Comparison of ENCODE assay signal across 8 cellular contexts in genomic region chr2:241882090-241882625, GRCh38. TPM values are rescaled to one million over a fixed set of nuclear protein-coding genes. Genes with fewer than 3 reads are reported as not detected.
DNase-seq lines count a peak whose midpoint lies in the region; ATAC-seq lines count a peak whose summit lies in the region.

No MANE protein-coding gene starts in this region.

- H3K27me3 ChIP-seq in NT2/D1 (ENCODE audit: insufficient read depth, insufficient read length) (no peaks in the 10 kb centered on the region), iPS-18a (ENCODE audit: control insufficient read depth, insufficient read depth, low read length) (no peaks in the 10 kb centered on the region)

- H3K9me3 Mint-ChIP-seq in activated naive CD4-positive, alpha-beta T cell treated with anti-CD3 and anti-CD28 coated beads for 36 hours = no peaks in the 10 kb centered on the region

- DNase-seq in NCI-H82 (lab: John Stamatoyannopoulos, UW) = peak; percentile 82
- DNase-seq in NCI-H82 treated with DMSO at 0.1 percent for 48 hours (lab: John Stamatoyannopoulos, UW; ENCODE audit: unreplicated experiment) = no peak
- no peak for DNase-seq in NT2/D1 (ENCODE audit: low read depth, low spot score)
- peak; percentile 65 for DNase-seq in activated naive CD4-positive, alpha-beta T cell treated with anti-CD3 and anti-CD28 coated beads for 36 hours
- peak; percentile 72 for DNase-seq in stimulated activated CD4-positive, alpha-beta T cell treated with anti-CD3 and anti-CD28 coated beads, Interleukin-1b, Interleukin-23, amount 100 ng/mL, for 48 hours
- DNase-seq in occipital lobe (lab: John Stamatoyannopoulos, UW) = no peak

- H3K36me3 Mint-ChIP-seq in activated naive CD4-positive, alpha-beta T cell treated with anti-CD3 and anti-CD28 coated beads for 36 hours (ENCODE audit: low read depth) = peaks cover 21% of the 10 kb centered on the region

- H3K4me3 ChIP-seq in NT2/D1 (ENCODE audit: insufficient read length, low read depth) (peak overlapping the region; percentile 19), iPS-18a (ENCODE audit: low read length) (peak overlapping the region; percentile 33)

- H3K27ac ChIP-seq in iPS-18a (ENCODE audit: low read length) = no peak overlapping the region

- intact Hi-C loops in activated naive CD4-positive, alpha-beta T cell treated with anti-CD3 and anti-CD28 coated beads for 36 hours (cut with micrococcal nuclease) = loop anchor here (5.0 to 10.0 kb wide), 2 partner anchors 735 to 1317 kb away; partner anchors contain the start of genes DUSP28, PASK and RNPEPL1

- H3K27ac Mint-ChIP-seq in activated naive CD4-positive, alpha-beta T cell treated with anti-CD3 and anti-CD28 coated beads for 36 hours = peak overlapping the region; percentile 55

- CTCF ChIA-PET in activated naive CD4-positive, alpha-beta T cell treated with anti-CD3 and anti-CD28 coated beads for 36 hours (lab: Charles Lee) = no interaction called here

- no peaks in the 10 kb centered on the region for H3K36me3 ChIP-seq in NT2/D1 (ENCODE audit: insufficient read depth, insufficient read length, low read length)
- no peaks in the 10 kb centered on the region for H3K36me3 ChIP-seq in iPS-18a (ENCODE audit: control insufficient read depth, low read depth, low read length)

- H3K4me1 ChIP-seq in NT2/D1 (ENCODE audit: insufficient read depth, insufficient read length) (peaks cover 13% of the 10 kb centered on the region), iPS-18a (ENCODE audit: control insufficient read depth, low read depth, low read length) (peaks cover 14% of the 10 kb centered on the region)

- H3K27me3 Mint-ChIP-seq in activated naive CD4-positive, alpha-beta T cell treated with anti-CD3 and anti-CD28 coated beads for 36 hours (ENCODE audit: low read depth) = no peaks in the 10 kb centered on the region

- ATAC-seq in HG02610 (IDR thresholded peaks at IDR 0.05; ENCODE audit: unreplicated experiment) = peak; percentile 48

- H3K4me1 Mint-ChIP-seq in activated naive CD4-positive, alpha-beta T cell treated with anti-CD3 and anti-CD28 coated beads for 36 hours (ENCODE audit: low read depth) = peaks cover 45% of the 10 kb centered on the region

- H3K4me3 Mint-ChIP-seq in activated naive CD4-positive, alpha-beta T cell treated with anti-CD3 and anti-CD28 coated beads for 36 hours = peak overlapping the region; percentile 96

- H3K9ac ChIP-seq in NT2/D1 (ENCODE audit: insufficient read length, low read depth) = peak overlapping the region; percentile 46
- no peak overlapping the region for H3K9ac ChIP-seq in iPS-18a (ENCODE audit: low read length)

- H3K9me3 ChIP-seq in NT2/D1 (ENCODE audit: insufficient read depth, low read length) = no peaks in the 10 kb centered on the region
- H3K9me3 ChIP-seq in iPS-18a (ENCODE audit: control insufficient read depth, low read depth, low read length) = no peaks in the 10 kb centered on the region

RNA-seq across cellular contexts. Expression of gene RTP5, which starts 12.6 kb away (rescaled TPM):
- not detected for total RNA-seq in activated naive CD4-positive, alpha-beta T cell treated with anti-CD3 and anti-CD28 coated beads for 36 hours
- total RNA-seq in occipital lobe = 2.5 TPM

RNA-seq across cellular contexts. Expression of gene PDCD1, which starts 23.5 kb away (rescaled TPM):
- total RNA-seq in activated naive CD4-positive, alpha-beta T cell treated with anti-CD3 and anti-CD28 coated beads for 36 hours = 1 to 10 TPM; 6.9 to 8.3 TPM
- total RNA-seq in occipital lobe = not detected

Comparison
In these comparisons a context has a peak if more than half of its experiments do, and no peak if none do; other contexts are left out.
1. DNase-seq: peak in NCI-H82 (single experiment), activated naive CD4-positive, alpha-beta T cell treated with anti-CD3 and anti-CD28 coated beads for 36 hours (single experiment) and stimulated activated CD4-positive, alpha-beta T cell treated with anti-CD3 and anti-CD28 coated beads, Interleukin-1b, Interleukin-23, amount 100 ng/mL, for 48 hours (single experiment); none in NCI-H82 treated with DMSO at 0.1 percent for 48 hours (single experiment), NT2/D1 (single experiment) and occipital lobe (single experiment).